ENCODE assay signal across 2 cellular contexts in genomic region chr17:78166416-78166815, GRCh38.
A peak's percentile ranks its signal among the peaks of the same experiment; 100 is the strongest.
TF ChIP-seq lines count a peak whose summit lies in the region.

No MANE protein-coding gene starts in this region.

TF ChIP-seq in GM12891, 5 proteins besides CTCF, POLR2A, EP300 and RAD21:
- TF ChIP-seq SPI1 (IDR thresholded peaks at IDR 0.05; ENCODE audit: low read depth, low read length), result no peak
- TF ChIP-seq POLR2AphosphoS5 (IDR thresholded peaks at IDR 0.05; ENCODE audit: low read depth, low read length), result no peak
- no peak for TF ChIP-seq PAX5 (IDR thresholded peaks at IDR 0.05; ENCODE audit: insufficient read depth, low read length, severe bottlenecking)
- TF ChIP-seq TAF1 (IDR thresholded peaks at IDR 0.05; ENCODE audit: low read depth, low read length), result no peak
- no peak for TF ChIP-seq POU2F2 (IDR thresholded peaks at IDR 0.05; ENCODE audit: low read depth, low read length)
TF ChIP-seq in GM12891: peak in this region for 0.

TF ChIP-seq in K562, 482 proteins besides CTCF, POLR2A, EP300 and RAD21:
- TF ChIP-seq RAD51 (IDR thresholded peaks at IDR 0.05; ENCODE audit: borderline replicate concordance, low read depth) (no peak), NR2F6 (CRISPR knock-in tag; IDR thresholded peaks at IDR 0.05) (no peak), POLR2G (IDR thresholded peaks at IDR 0.05; ENCODE audit: low read depth, low read length) (0 out of 2 replicates have a peak, but pooled peaks have one; percentile 11)
